ENCODE assay signal across 1 cellular context in genomic region chr9:113888361-113888760, GRCh38.
TF ChIP-seq lines count a peak whose summit lies in the region.

No MANE protein-coding gene starts in this region.

TF ChIP-seq in IMR-90, 13 proteins besides CTCF, POLR2A, EP300 and RAD21 (continued from another document):
- TF ChIP-seq CEBPB (IDR thresholded peaks at IDR 0.05; ENCODE audit: low read depth, low read length) (no peak), FOS (IDR thresholded peaks at IDR 0.05; ENCODE audit: low read depth, low read length) (no peak), MAFK (IDR thresholded peaks at IDR 0.05; ENCODE audit: low read depth, low read length) (no peak), MAZ (IDR thresholded peaks at IDR 0.05; ENCODE audit: borderline replicate concordance, low read depth, low read length) (no peak), RFX5 (IDR thresholded peaks at IDR 0.05; ENCODE audit: low read depth, low read length) (no peak), CHD1 (IDR thresholded peaks at IDR 0.05; ENCODE audit: low read depth, low read length) (no peak), BHLHE40 (IDR thresholded peaks at IDR 0.05; ENCODE audit: low read depth, low read length) (no peak), NFE2L2 (IDR thresholded peaks at IDR 0.05; ENCODE audit: low read depth, low read length) (no peak), ELK1 (IDR thresholded peaks at IDR 0.05; ENCODE audit: borderline replicate concordance, low read depth, low read length) (no peak), MXI1 (IDR thresholded peaks at IDR 0.05; ENCODE audit: borderline replicate concordance, low read depth, low read length) (no peak), USF2 (IDR thresholded peaks at IDR 0.05; ENCODE audit: low read depth, low read length) (no peak), RCOR1 (IDR thresholded peaks at IDR 0.05; ENCODE audit: insufficient replicate concordance, low read length) (no peak)
